ENCODE assay signal across 7 cellular contexts in genomic region chr2:61537590-61538178, GRCh38. TPM values are rescaled to one million over a fixed set of nuclear protein-coding genes. Genes with fewer than 3 reads are reported as not detected.
A peak's percentile ranks its signal among the peaks of the same experiment; 100 is the strongest.
DNase-seq lines count a peak whose midpoint lies in the region; TF ChIP-seq lines count a peak whose summit lies in the region.

No MANE protein-coding gene starts in this region.

- H3K9me3 ChIP-seq in HEK293 (ENCODE audit: control insufficient read depth, insufficient read depth, low read depth, low read length) (no peaks in the 10 kb centered on the region), SJSA1 (replicated peaks) (no peaks in the 10 kb centered on the region)

- CTCF ChIA-PET in HEK293 (lab: Yijun Ruan, JAX) = interaction anchor here (0.7 to 0.8 kb wide), 2 partner anchors 40 to 225 kb away, joined by 4 to 6 read pairs; no protein-coding TSS in a partner anchor

- DNase-seq in SJSA1 (ENCODE audit: low read depth in 1 of 2, low spot score in 2 of 2) (peak in 1 of 2 experiments; percentile 46), fibroblast of the aortic adventitia (ENCODE audit: low read depth) (no peak), ureter (ENCODE audit: low spot score) (no peak), NCI-H345 (lab: John Stamatoyannopoulos, UW) (no peak)
- no peak for DNase-seq in stimulated activated CD4-positive, alpha-beta T cell treated with anti-CD3 and anti-CD28 coated beads, Interleukin-4, amount 100 ng/mL, for 24 hours

- peak overlapping the region; percentile 54 for H3K9ac ChIP-seq in rectal smooth muscle tissue (ENCODE audit: low read length)

- POLR2A ChIA-PET in HEK293 (lab: Yijun Ruan, JAX) = interaction anchor here (0.6 to 2.8 kb wide), 16 partner anchors 9 to 359 kb away, joined by 3 to 14 read pairs (median 4); partner anchors contain the start of gene USP34

- H3K27ac ChIP-seq in HEK293 (ENCODE audit: extremely low read depth, low read depth, low read length) (peak overlapping the region; percentile 80), SJSA1 (peak overlapping the region; percentile 95), rectal smooth muscle tissue (ENCODE audit: low read depth, low read length) (peak overlapping the region; percentile 88)

- peak overlapping the region; percentile 88 for H3K4me3 ChIP-seq in HEK293 (ENCODE audit: low read depth, low read length)
- peak overlapping the region; percentile 43 for H3K4me3 ChIP-seq in SJSA1
- peak overlapping the region; percentile 97 for H3K4me3 ChIP-seq in fibroblast of the aortic adventitia (ENCODE audit: low read depth, low read length)
- H3K4me3 ChIP-seq in rectal smooth muscle tissue (ENCODE audit: low read length) = peak overlapping the region; percentile 93

- H3K4me1 ChIP-seq in HEK293 (ENCODE audit: control insufficient read depth, insufficient read depth, low read length) (peaks cover 7% of the 10 kb centered on the region), SJSA1 (replicated peaks) (peaks cover 16% of the 10 kb centered on the region), rectal smooth muscle tissue (ENCODE audit: control insufficient read depth, insufficient read depth, low read length) (peaks cover 13% of the 10 kb centered on the region)

- H3K27me3 ChIP-seq in SJSA1 (replicated peaks) = no peaks in the 10 kb centered on the region
- no peaks in the 10 kb centered on the region for H3K27me3 ChIP-seq in rectal smooth muscle tissue (ENCODE audit: control insufficient read depth, insufficient read depth, low read length)

- H3K36me3 ChIP-seq in HEK293 (ENCODE audit: control insufficient read depth in 2 of 2, insufficient read depth in 1 of 2, low read length in 2 of 2) (peaks cover 0 to 10% of the 10 kb centered on the region in 2 experiments; a peak in 2 of 3 replicates), SJSA1 (peaks cover 10% of the 10 kb centered on the region), rectal smooth muscle tissue (ENCODE audit: control insufficient read depth, insufficient read depth, low read length) (no peaks in the 10 kb centered on the region)

- TF ChIP-seq CTCF in HEK293 (tag by site-specific recombination; IDR thresholded peaks at IDR 0.05) (no peak), fibroblast of the aortic adventitia (IDR thresholded peaks at IDR 0.05; ENCODE audit: insufficient read depth, low read length) (no peak)

TF ChIP-seq in HEK293, 187 proteins besides CTCF, POLR2A, EP300 and RAD21 (continues in another document):
- peak; percentile 48; the same call in 1 of the 2 replicates for TF ChIP-seq MZF1 (tag by site-specific recombination; IDR thresholded peaks at IDR 0.05; ENCODE audit: borderline replicate concordance)
- no peak for TF ChIP-seq ZNF174 (tag by site-specific recombination; IDR thresholded peaks at IDR 0.05)
- no peak for TF ChIP-seq BCL6B (tag by site-specific recombination; IDR thresholded peaks at IDR 0.05)
- TF ChIP-seq PRDM10 (tag by site-specific recombination; IDR thresholded peaks at IDR 0.05) = peak; percentile 67
- TF ChIP-seq ZSCAN4 (tag by site-specific recombination; IDR thresholded peaks at IDR 0.05) = peak; percentile 87
- TF ChIP-seq PATZ1 (tag by site-specific recombination; IDR thresholded peaks at IDR 0.05) = peak; percentile 29; the same call in 1 of the 2 replicates
- TF ChIP-seq ZNF692 (tag by site-specific recombination; IDR thresholded peaks at IDR 0.05) = no peak
- TF ChIP-seq ZNF2 (tag by site-specific recombination; IDR thresholded peaks at IDR 0.05) = 0 out of 2 replicates have a peak, but pooled peaks have one; percentile 16
- no peak for TF ChIP-seq ZNF664 (tag by site-specific recombination; IDR thresholded peaks at IDR 0.05)
- TF ChIP-seq ZNF398 (tag by site-specific recombination; IDR thresholded peaks at IDR 0.05) = peak; percentile 77
- TF ChIP-seq KLF8 (tag by site-specific recombination; IDR thresholded peaks at IDR 0.05) = no peak

RNA-seq across cellular contexts. Expression of gene XPO1, which starts 0.5 kb away (rescaled TPM):
- 179 and 241 TPM in 2 replicates for total RNA-seq in SJSA1 (2014; rRNA removed; shearing (Covaris generic))
- 201 and 220 TPM in 2 replicates for total RNA-seq in fibroblast of the aortic adventitia (ENCODE audit: low replicate concordance)
- 201 TPM for total RNA-seq in ureter

Comparison
In these comparisons a context has a peak if more than half of its experiments do, and no peak if none do; other contexts are left out.
1. H3K4me3 ChIP-seq: peak in every context shown above with its lines; median percentile 97 in fibroblast of the aortic adventitia; 93 in rectal smooth muscle tissue; 88 in HEK293; 43 in SJSA1.